In the genomic region with DNA sequence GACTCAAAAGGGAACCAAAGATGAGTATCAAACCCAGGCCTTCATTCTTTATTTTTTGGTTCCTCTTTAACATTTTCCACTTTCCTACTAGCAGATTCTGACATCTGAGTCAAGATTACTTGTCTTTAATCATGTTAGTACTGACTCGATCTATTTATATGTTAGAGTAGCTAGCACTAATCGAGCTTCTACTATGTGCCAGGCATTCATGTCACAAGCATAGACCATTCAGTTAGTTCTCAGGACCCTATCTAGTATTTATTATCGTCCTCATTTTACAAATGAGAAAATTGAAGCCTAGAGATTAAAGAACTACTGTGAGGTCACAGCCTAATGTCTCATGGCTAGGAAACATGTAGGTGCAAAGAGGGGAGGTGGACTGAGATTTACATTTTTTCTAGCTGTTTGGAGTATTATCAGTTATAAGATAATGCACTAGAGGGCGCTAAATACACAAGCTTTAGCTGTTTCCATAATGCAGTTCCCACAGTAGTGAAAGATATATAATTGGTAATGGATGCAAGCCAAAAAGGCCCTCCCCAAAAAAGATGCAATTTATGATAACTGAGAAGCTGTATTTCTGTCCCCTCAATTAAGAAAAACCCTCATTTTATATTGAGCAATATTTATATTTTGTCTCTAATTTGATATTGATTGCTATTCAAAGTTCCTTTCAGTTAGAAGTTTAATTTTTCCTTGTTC, we compare ENCODE assay signal across 8 cellular contexts. TPM values are rescaled to one million over a fixed set of nuclear protein-coding genes. Genes with fewer than 3 reads are reported as not detected.
A peak's percentile ranks its signal among the peaks of the same experiment; 100 is the strongest.
DNase-seq lines count a peak whose midpoint lies in the region; ATAC-seq and TF ChIP-seq lines count a peak whose summit lies in the region.

No MANE protein-coding gene starts in this region.

- H3K27me3 ChIP-seq in right atrium auricular region (no peaks in the 10 kb centered on the region), psoas muscle (ENCODE audit: insufficient read depth in 3 of 3, low read length in 2 of 3) (no peaks in the 10 kb centered on the region)

- no peaks in the 10 kb centered on the region for H3K36me3 ChIP-seq in right atrium auricular region
- H3K36me3 ChIP-seq in psoas muscle (ENCODE audit: insufficient read depth in 1 of 2, low read depth in 1 of 2), result no peaks in the 10 kb centered on the region

- H3K4me1 ChIP-seq in right atrium auricular region (peaks cover 0 to 90% of the 10 kb centered on the region in 2 donors), psoas muscle (peaks cover 58% of the 10 kb centered on the region)

- H3K4me3 Mint-ChIP-seq in activated T-cell treated with anti-CD3 and anti-CD28 coated beads, Interleukin-2, amount 50 U/mL, for 4 hours, result no peak overlapping the region

- H3K9me3 ChIP-seq in right atrium auricular region (no peaks in the 10 kb centered on the region), psoas muscle (no peaks in the 10 kb centered on the region)

- intact Hi-C loops in cardiac septum (cut with DNase I) (loop anchor here (5.0 kb wide), 1 partner anchor 131 kb away; no protein-coding TSS in a partner anchor), psoas muscle (cut with DNase I) (loop anchor here (5.0 to 10.0 kb wide), 3 partner anchors 121 to 354 kb away; no protein-coding TSS in a partner anchor)

- H3K4me3 ChIP-seq in right atrium auricular region (no peak overlapping the region), fibroblast of mammary gland (ENCODE audit: control insufficient read depth, low read depth, low read length) (no peak overlapping the region), psoas muscle (no peak overlapping the region)

- H3K27ac ChIP-seq in right atrium auricular region, result peak overlapping the region; percentile 99
- H3K27ac ChIP-seq in psoas muscle, result peak overlapping the region; percentile 73

- DNase-seq in right atrium auricular region (ENCODE audit: low spot score) (no peak), cardiac septum (ENCODE audit: low spot score) (no peak), NCI-H146 (lab: John Stamatoyannopoulos, UW) (peak; percentile 62), SW480 (ENCODE audit: low spot score) (peak; percentile 86), fibroblast of mammary gland (ENCODE audit: low read depth) (peak; percentile 73), psoas muscle (no peak)
- no peak for DNase-seq in NK-92 treated with Interleukin-12 subunit alpha and Interleukin-12 subunit beta, amount 100 ng/mL, for 24 hours (lab: John Stamatoyannopoulos, UW)
- no peak for DNase-seq in activated T-cell treated with anti-CD3 and anti-CD28 coated beads, Interleukin-2, amount 50 U/mL, for 4 hours

- WGBS in psoas muscle, 3 donors, result 17 to 40% (median 29%) methylated on average over 4 of the region's 4 CpGs

- peak; percentile 49 to 78 for TF ChIP-seq CTCF in right atrium auricular region (IDR thresholded peaks at IDR 0.05)
- peak; percentile 65 for TF ChIP-seq CTCF in fibroblast of mammary gland (conservative IDR thresholded peaks at IDR 0.05; ENCODE audit: control insufficient read depth, insufficient read depth, low read depth, low read length)
- peak; percentile 81 for TF ChIP-seq CTCF in psoas muscle (IDR thresholded peaks at IDR 0.05)

- H3K36me3 Mint-ChIP-seq in activated T-cell treated with anti-CD3 and anti-CD28 coated beads, Interleukin-2, amount 50 U/mL, for 4 hours (ENCODE audit: insufficient read depth), result no peaks in the 10 kb centered on the region

- ATAC-seq in psoas muscle, result no peak
- ATAC-seq in activated T-cell treated with anti-CD3 and anti-CD28 coated beads, Interleukin-2, amount 50 U/mL, for 4 hours, result no peak

- peaks cover 46% of the 10 kb centered on the region for H3K4me1 Mint-ChIP-seq in activated T-cell treated with anti-CD3 and anti-CD28 coated beads, Interleukin-2, amount 50 U/mL, for 4 hours (ENCODE audit: low read depth)

- H3K27me3 Mint-ChIP-seq in activated T-cell treated with anti-CD3 and anti-CD28 coated beads, Interleukin-2, amount 50 U/mL, for 4 hours (ENCODE audit: low read depth), result no peaks in the 10 kb centered on the region

- H3K9me3 Mint-ChIP-seq in activated T-cell treated with anti-CD3 and anti-CD28 coated beads, Interleukin-2, amount 50 U/mL, for 4 hours, result no peaks in the 10 kb centered on the region

RNA-seq across cellular contexts. Expression of a gene that starts 32.9 kb away (rescaled TPM):
- total RNA-seq in right atrium auricular region, result 10 to 100 TPM; 51.4 to 81.3 TPM
- 65.7 TPM for total RNA-seq in cardiac septum
- total RNA-seq in psoas muscle, result 10 to 100 TPM; 24.0 to 40.9 (median 27.0) TPM
- polyA plus RNA-seq in psoas muscle, result 10 to 100 TPM in 1 of 3 donors, 1 to 10 TPM in 2; 6.2 to 18.1 (median 7.3) TPM
- 10 to 100 TPM; 49.2 to 71.8 (median 67.4) TPM for total RNA-seq in activated T-cell treated with anti-CD3 and anti-CD28 coated beads, Interleukin-2, amount 50 U/mL, for 4 hours

Comparison
In these comparisons a context has a peak if more than half of its experiments do, and no peak if none do; other contexts are left out.
1. DNase-seq: peak in NCI-H146 (single experiment), SW480 (single experiment) and fibroblast of mammary gland (single experiment); none in right atrium auricular region (single experiment), cardiac septum (single experiment), psoas muscle (0 of 2), NK-92 treated with Interleukin-12 subunit alpha and Interleukin-12 subunit beta, amount 100 ng/mL, for 24 hours (single experiment) and activated T-cell treated with anti-CD3 and anti-CD28 coated beads, Interleukin-2, amount 50 U/mL, for 4 hours (single experiment).
2. Peak in every context shown above with its lines, with median percentiles within 50 percentile points of each other: CTCF ChIP-seq.